ENCODE assay signal across 15 cellular contexts in genomic region chr10:14611971-14612693, GRCh38.
DNase-seq lines count a peak whose midpoint lies in the region; ATAC-seq, FAIRE-seq and TF ChIP-seq lines count a peak whose summit lies in the region.
"Had no signal": no experiment of that assay in that cellular context is flagged by ENCODE, and none has a peak within 500 bp of the region (broad histone marks: within the 10 kb centered on the region; RNA-seq: fewer than 3 reads in every experiment).

No MANE protein-coding gene starts in this region.

- DNase-seq in endothelial cell of umbilical vein (ENCODE audit: low read depth, low spot score) (no peak), renal cortical epithelial cell (ENCODE audit: low read depth) (peak; percentile 97), left ventricle myocardium superior (no peak)
- no peak for DNase-seq in stimulated activated naive CD4-positive, alpha-beta T cell treated with Interleukin-2 at 50 U/mL for 16 hours (lab: John Stamatoyannopoulos, UW)
- DNase-seq in activated T-cell treated with anti-CD3 and anti-CD28 coated beads, Interleukin-2, amount 50 U/mL, for 24 hours = no peak
- DNase-seq: GOT3; NCI-H774; stimulated activated CD4-positive, alpha-beta T cell treated with anti-CD3 and anti-CD28 coated beads, Interleukin-4, amount 100 ng/mL, for 4 hours; stimulated activated naive CD8-positive, alpha-beta T cell treated with anti-CD3 and anti-CD28 coated beads, Interleukin-15, Interleukin-2, amounts not matched to agents 100 U/mL and 50 U/mL, for 24 hours had no signal

- H3K79me2 ChIP-seq in endothelial cell of umbilical vein (ENCODE audit: control insufficient read depth, insufficient read depth, low read length) = no peaks in the 10 kb centered on the region

- ATAC-seq in GM19025 (IDR thresholded peaks at IDR 0.05; ENCODE audit: low read depth, unreplicated experiment) = peak; percentile 57
- peak; percentile 65 for ATAC-seq in HG03175 (IDR thresholded peaks at IDR 0.05; ENCODE audit: unreplicated experiment)
- ATAC-seq in HG02840 (IDR thresholded peaks at IDR 0.05; ENCODE audit: low FRiP score, unreplicated experiment) = no peak
- no peak for ATAC-seq in left ventricle myocardium superior
- ATAC-seq: stimulated activated naive CD8-positive, alpha-beta T cell treated with anti-CD3 and anti-CD28 coated beads, Interleukin-15, Interleukin-2, amounts not matched to agents 100 U/mL and 50 U/mL, for 24 hours had no signal

- no peak overlapping the region for H3K27ac ChIP-seq in endothelial cell of umbilical vein (ENCODE audit: insufficient read depth, low read depth, low read length)
- H3K27ac ChIP-seq: right atrium auricular region had no signal

- H3K4me2 ChIP-seq in endothelial cell of umbilical vein (ENCODE audit: insufficient read depth, low read length) = no peak overlapping the region

- no peaks in the 10 kb centered on the region for H3K9me3 ChIP-seq in endothelial cell of umbilical vein (replicated peaks; ENCODE audit: control insufficient read depth, insufficient read depth, low read length)
- H3K9me3 ChIP-seq: right atrium auricular region had no signal

- POLR2A ChIA-PET in endothelial cell of umbilical vein (lab: Charles Lee) = no interaction called here

- peaks cover 3% of the 10 kb centered on the region for H3K9me3 Mint-ChIP-seq in activated T-cell treated with anti-CD3 and anti-CD28 coated beads, Interleukin-2, amount 50 U/mL, for 24 hours
- H3K9me3 Mint-ChIP-seq: central memory CD8-positive, alpha-beta T cell had no signal

- no peak for TF ChIP-seq POLR2A in endothelial cell of umbilical vein (IDR thresholded peaks at IDR 0.05; ENCODE audit: low read depth, low read length)

- no peaks in the 10 kb centered on the region for H3K9me1 ChIP-seq in endothelial cell of umbilical vein (replicated peaks; ENCODE audit: control insufficient read depth, extremely low read depth, insufficient read depth, low read length)

- H3K36me3 Mint-ChIP-seq in activated T-cell treated with anti-CD3 and anti-CD28 coated beads, Interleukin-2, amount 50 U/mL, for 24 hours (ENCODE audit: low read depth) = no peaks in the 10 kb centered on the region

- no peak overlapping the region for H3K9ac ChIP-seq in endothelial cell of umbilical vein (replicated peaks; ENCODE audit: extremely low read depth, insufficient read depth, low read length)

- H3K4me1 Mint-ChIP-seq in activated T-cell treated with anti-CD3 and anti-CD28 coated beads, Interleukin-2, amount 50 U/mL, for 24 hours (ENCODE audit: low read depth) = peaks cover 49% of the 10 kb centered on the region

- no peak overlapping the region for H3K27ac Mint-ChIP-seq in activated T-cell treated with anti-CD3 and anti-CD28 coated beads, Interleukin-2, amount 50 U/mL, for 24 hours
- H3K27ac Mint-ChIP-seq: activated naive CD4-positive, alpha-beta T cell treated with anti-CD3 and anti-CD28 coated beads, Interleukin-2, amount 50 U/mL, for 72 hours had no signal

- H3K4me1 ChIP-seq in endothelial cell of umbilical vein (ENCODE audit: control insufficient read depth, extremely low read depth, insufficient read depth, low read length) = peaks cover 37% of the 10 kb centered on the region
- H3K4me1 ChIP-seq: right atrium auricular region had no signal

- dilution Hi-C loops in endothelial cell of umbilical vein (cut with MboI; ENCODE audit: extremely low pct_ligation_motif_present, low sequenced_read_pairs) = no loop called here

- H3K4me3 ChIP-seq in endothelial cell of umbilical vein (replicated peaks in 1 of 3; ENCODE audit: insufficient read depth in 1 of 3, low read depth in 1 of 3, low read length in 3 of 3) = no peak overlapping the region
- H3K4me3 ChIP-seq: right atrium auricular region had no signal

- H2AFZ ChIP-seq in endothelial cell of umbilical vein (ENCODE audit: low read depth, low read length) = no peak overlapping the region

- H3K36me3 ChIP-seq in endothelial cell of umbilical vein (ENCODE audit: control insufficient read depth in 2 of 2, extremely low read depth in 1 of 2, insufficient read depth in 2 of 2, low read length in 2 of 2) = no peaks in the 10 kb centered on the region
- H3K36me3 ChIP-seq: right atrium auricular region had no signal

- CTCF ChIA-PET in endothelial cell of umbilical vein (lab: Charles Lee) = interaction anchor here (0.9 to 3.7 kb wide), 5 partner anchors 22 to 211 kb away, joined by 3 to 12 read pairs (median 3); no protein-coding TSS in a partner anchor

- H3K27me3 Mint-ChIP-seq in activated T-cell treated with anti-CD3 and anti-CD28 coated beads, Interleukin-2, amount 50 U/mL, for 24 hours = no peaks in the 10 kb centered on the region
- H3K27me3 Mint-ChIP-seq: central memory CD8-positive, alpha-beta T cell had no signal

- no peak overlapping the region for H3K4me3 Mint-ChIP-seq in activated T-cell treated with anti-CD3 and anti-CD28 coated beads, Interleukin-2, amount 50 U/mL, for 24 hours
- H3K4me3 Mint-ChIP-seq: central memory CD8-positive, alpha-beta T cell had no signal

- BruUV-seq in endothelial cell of umbilical vein (replicated peaks; lab: Mats Ljungman, UMichigan) = no TSS peak

- H4K20me1 ChIP-seq in endothelial cell of umbilical vein (replicated peaks; ENCODE audit: control insufficient read depth, extremely low read depth, insufficient read depth, low read length) = no peaks in the 10 kb centered on the region

- H3K27me3 ChIP-seq in endothelial cell of umbilical vein (ENCODE audit: control insufficient read depth in 2 of 2, insufficient read depth in 2 of 2, low read length in 2 of 2) = no peaks in the 10 kb centered on the region
- H3K27me3 ChIP-seq: right atrium auricular region had no signal

- no peak for TF ChIP-seq CTCF in endothelial cell of umbilical vein (IDR thresholded peaks at IDR 0.05; ENCODE audit: extremely low read depth in 1 of 2, insufficient read depth in 1 of 2, low read depth in 1 of 2, low read length in 2 of 2)

- intact Hi-C loops in endothelial cell of umbilical vein (cut with micrococcal nuclease) = no loop called here
- intact Hi-C loops in left ventricle myocardium superior (cut with micrococcal nuclease) = no loop called here

- peak; percentile 4 for FAIRE-seq in endothelial cell of umbilical vein (lab: Jason Lieb, UNC)

TF ChIP-seq in endothelial cell of umbilical vein, 7 proteins besides CTCF, POLR2A, EP300 and RAD21:
- no peak for TF ChIP-seq FOS (IDR thresholded peaks at IDR 0.05; ENCODE audit: borderline replicate concordance, insufficient read depth, low read length)
- TF ChIP-seq GATA2 (IDR thresholded peaks at IDR 0.05; ENCODE audit: insufficient read depth, insufficient read length, low read depth, low read length) = no peak
- TF ChIP-seq POLR2AphosphoS5 (IDR thresholded peaks at IDR 0.05; ENCODE audit: insufficient read depth, low read depth, low read length) = no peak
- TF ChIP-seq MAX (IDR thresholded peaks at IDR 0.05; ENCODE audit: insufficient read depth, insufficient read length) = no peak
- TF ChIP-seq MYC (IDR thresholded peaks at IDR 0.05; ENCODE audit: low read depth, low read length) = no peak

Comparison
In these comparisons a context has a peak if more than half of its experiments do, and no peak if none do; other contexts are left out.
1. ATAC-seq: peak in GM19025 (single experiment) and HG03175 (single experiment); none in HG02840 (single experiment) and left ventricle myocardium superior (single experiment).